ENCODE assay signal across 33 cellular contexts in genomic region chr12:53764630-53765029, GRCh38. TPM values are rescaled to one million over a fixed set of nuclear protein-coding genes. Genes with fewer than 3 reads are reported as not detected.
"Had no signal": no experiment of that assay in that cellular context is flagged by ENCODE, and none has a peak within 500 bp of the region (broad histone marks: within the 10 kb centered on the region; RNA-seq: fewer than 3 reads in every experiment).

No MANE protein-coding gene starts in this region.

- H3K27me3 ChIP-seq: testis, thyroid gland, upper lobe of left lung had no signal

- H3K9me3 Mint-ChIP-seq: stimulated activated memory B cell treated with anti-CD40 and anti-IgM and Interleukin-4, amounts not matched to agents 10 μg/mL and 1 μg/mL and 100 μg/mL, for 72 hours; stimulated activated naive B cell treated with anti-CD40 and anti-IgM and Interleukin-4, amounts not matched to agents 10 μg/mL and 1 μg/mL and 100 μg/mL, for 72 hours; stimulated activated naive CD8-positive, alpha-beta T cell treated with anti-CD3 and anti-CD28 coated beads, Interleukin-15, amount 100 ng/mL, for 72 hours; stimulated activated naive CD8-positive, alpha-beta T cell treated with anti-CD3 and anti-CD28 coated beads, Interleukin-15, Interleukin-2, amounts not matched to agents 100 ng/mL and 50 ng/mL, for 24 hours had no signal

- H3K27ac ChIP-seq: stomach, suprapubic skin, testis, thoracic aorta, thyroid gland, tibial artery, tibial nerve, transverse colon, upper lobe of left lung, upper lobe of right lung, uterus, vagina had no signal

- H3K4me1 Mint-ChIP-seq: stimulated activated memory B cell treated with anti-CD40 and anti-IgM and Interleukin-4, amounts not matched to agents 10 μg/mL and 1 μg/mL and 100 μg/mL, for 72 hours; stimulated activated naive B cell treated with anti-CD40 and anti-IgM and Interleukin-4, amounts not matched to agents 10 μg/mL and 1 μg/mL and 100 μg/mL, for 72 hours; stimulated activated naive CD8-positive, alpha-beta T cell treated with anti-CD3 and anti-CD28 coated beads, Interleukin-15, amount 100 ng/mL, for 72 hours had no signal

- DNase-seq: stimulated activated CD4-positive, alpha-beta T cell treated with anti-CD3 and anti-CD28 coated beads, Interleukin-2, amount 100 ng/mL, for 48 hours; stimulated activated CD4-positive, alpha-beta T cell treated with anti-CD3 and anti-CD28 coated beads, Interleukin-4, amount 100 ng/mL, for 1 hour; stimulated activated CD4-positive, alpha-beta T cell treated with anti-CD3 and anti-CD28 coated beads, Interleukin-4, amount 100 ng/mL, for 24 hours; stimulated activated CD4-positive, alpha-beta T cell treated with anti-CD3 and anti-CD28 coated beads, Interleukin-4, amount 100 ng/mL, for 4 hours; stimulated activated CD8-positive, alpha-beta memory T cell treated with anti-CD3 and anti-CD28 coated beads, Interleukin-4, amount 100 ng/mL, for 48 hours; stimulated activated naive B cell treated with anti-CD40 and anti-IgM and Interleukin-4, amounts not matched to agents 10 μg/mL and 1 μg/mL and 100 μg/mL, for 72 hours; stimulated activated naive CD4-positive, alpha-beta T cell; stimulated activated naive CD4-positive, alpha-beta T cell treated with Interleukin-2 at 50 U/mL for 16 hours; stimulated activated naive CD8-positive, alpha-beta T cell treated with anti-CD3 and anti-CD28 coated beads, Interleukin-15, amount 100 ng/mL, for 72 hours; stimulated activated naive CD8-positive, alpha-beta T cell treated with anti-CD3 and anti-CD28 coated beads, Interleukin-15, Interleukin-2, amounts not matched to agents 100 U/mL and 50 U/mL, for 24 hours; stomach; substantia nigra; testis; thyroid gland; tibial artery; transverse colon; trophoblast cell; upper lobe of left lung; upper lobe of right lung; uterus had no signal

- H3K36me3 ChIP-seq: stomach, suprapubic skin, thoracic aorta, thyroid gland, tibial artery, tibial nerve, transverse colon, upper lobe of left lung, upper lobe of right lung, uterus, vagina had no signal

- H3K4me1 ChIP-seq: stomach, suprapubic skin, testis, thyroid gland, tibial artery, transverse colon, upper lobe of left lung, upper lobe of right lung, uterus, vagina had no signal

- H3K4me3 Mint-ChIP-seq: stimulated activated memory B cell treated with anti-CD40 and anti-IgM and Interleukin-4, amounts not matched to agents 10 μg/mL and 1 μg/mL and 100 μg/mL, for 72 hours; stimulated activated naive B cell treated with anti-CD40 and anti-IgM and Interleukin-4, amounts not matched to agents 10 μg/mL and 1 μg/mL and 100 μg/mL, for 72 hours; stimulated activated naive CD8-positive, alpha-beta T cell treated with anti-CD3 and anti-CD28 coated beads, Interleukin-15, amount 100 ng/mL, for 72 hours; stimulated activated naive CD8-positive, alpha-beta T cell treated with anti-CD3 and anti-CD28 coated beads, Interleukin-15, Interleukin-2, amounts not matched to agents 100 ng/mL and 50 ng/mL, for 24 hours; type B pancreatic cell had no signal

- H3K4me3 ChIP-seq: stomach, suprapubic skin, testis, thoracic aorta, thyroid gland, tibial artery, tibial nerve, transverse colon, upper lobe of left lung, upper lobe of right lung, uterus, vagina had no signal

- H3K9me3 ChIP-seq: stomach, suprapubic skin, testis, thoracic aorta, thyroid gland, tibial artery, tibial nerve, transverse colon, upper lobe of left lung, upper lobe of right lung, uterus, vagina had no signal

- H3K27ac Mint-ChIP-seq: stimulated activated memory B cell treated with anti-CD40 and anti-IgM and Interleukin-4, amounts not matched to agents 10 μg/mL and 1 μg/mL and 100 μg/mL, for 72 hours; stimulated activated naive B cell treated with anti-CD40 and anti-IgM and Interleukin-4, amounts not matched to agents 10 μg/mL and 1 μg/mL and 100 μg/mL, for 72 hours; stimulated activated naive CD8-positive, alpha-beta T cell treated with anti-CD3 and anti-CD28 coated beads, Interleukin-15, amount 100 ng/mL, for 72 hours; stimulated activated naive CD8-positive, alpha-beta T cell treated with anti-CD3 and anti-CD28 coated beads, Interleukin-15, Interleukin-2, amounts not matched to agents 100 ng/mL and 50 ng/mL, for 24 hours; type B pancreatic cell had no signal

- H3K36me3 Mint-ChIP-seq: stimulated activated memory B cell treated with anti-CD40 and anti-IgM and Interleukin-4, amounts not matched to agents 10 μg/mL and 1 μg/mL and 100 μg/mL, for 72 hours; stimulated activated naive B cell treated with anti-CD40 and anti-IgM and Interleukin-4, amounts not matched to agents 10 μg/mL and 1 μg/mL and 100 μg/mL, for 72 hours; type B pancreatic cell had no signal

- FAIRE-seq: urothelium cell line had no signal

- ATAC-seq: stimulated activated memory B cell treated with anti-CD40 and anti-IgM and Interleukin-4, amounts not matched to agents 10 μg/mL and 1 μg/mL and 100 μg/mL, for 72 hours; stimulated activated naive B cell treated with anti-CD40 and anti-IgM and Interleukin-4, amounts not matched to agents 10 μg/mL and 1 μg/mL and 100 μg/mL, for 72 hours; stimulated activated naive CD8-positive, alpha-beta T cell treated with anti-CD3 and anti-CD28 coated beads, Interleukin-15, amount 100 ng/mL, for 72 hours; stimulated activated naive CD8-positive, alpha-beta T cell treated with anti-CD3 and anti-CD28 coated beads, Interleukin-15, Interleukin-2, amounts not matched to agents 100 U/mL and 50 U/mL, for 24 hours; upper lobe of right lung had no signal

RNA-seq across cellular contexts. Expression of gene CISTR, which starts 12.9 kb away (rescaled TPM):
- total RNA-seq: stomach, subcutaneous adipose tissue, suprapubic skin, temporal lobe, testis, thoracic aorta, thyroid gland, tibial nerve, transverse colon, upper lobe of left lung, upper lobe of right lung, ureter, urinary bladder, uterus, vagina had no signal
- polyA plus RNA-seq: stomach, thymus, urinary bladder had no signal
